Comparison of ENCODE assay signal across 14 cellular contexts in genomic region chr20:35981969-35982368, GRCh38.
"Had no signal": no experiment of that assay in that cellular context is flagged by ENCODE, and none has a peak within 500 bp of the region (broad histone marks: within the 10 kb centered on the region; RNA-seq: fewer than 3 reads in every experiment).

No MANE protein-coding gene starts in this region.

- H3K36me3 ChIP-seq: cardiac muscle cell had no signal

- H3K27ac ChIP-seq: cardiac muscle cell, dorsolateral prefrontal cortex had no signal

- H3K4me3 Mint-ChIP-seq: activated CD8-positive, alpha-beta T cell treated with anti-CD3 and anti-CD28 coated beads, Interleukin-2, amount 10 ng/mL, durations not matched to agents 7 days and 5 days; nephron; stimulated activated memory B cell treated with anti-CD40 and anti-IgM and Interleukin-4, amounts not matched to agents 10 μg/mL and 1 μg/mL and 100 μg/mL, for 72 hours had no signal

- H3K27ac Mint-ChIP-seq: activated CD8-positive, alpha-beta T cell treated with anti-CD3 and anti-CD28 coated beads, Interleukin-2, amount 10 ng/mL, durations not matched to agents 7 days and 5 days; nephron; stimulated activated memory B cell treated with anti-CD40 and anti-IgM and Interleukin-4, amounts not matched to agents 10 μg/mL and 1 μg/mL and 100 μg/mL, for 72 hours had no signal

- H3K9me3 Mint-ChIP-seq: activated naive CD4-positive, alpha-beta T cell treated with anti-CD3 and anti-CD28 coated beads, Interleukin-2, amount 50 U/mL, for 72 hours; nephron; stimulated activated memory B cell treated with anti-CD40 and anti-IgM and Interleukin-4, amounts not matched to agents 10 μg/mL and 1 μg/mL and 100 μg/mL, for 72 hours had no signal

- DNase-seq: activated CD4-positive, alpha-beta T cell treated with anti-CD3 and anti-CD28 coated beads for 4 hours; activated CD8-positive, alpha-beta memory T cell treated with anti-CD3 and anti-CD28 coated beads, Interleukin-2, amount 50 U/mL, for 4 hours; activated CD8-positive, alpha-beta T cell treated with anti-CD3 and anti-CD28 coated beads, Interleukin-2, amount 10 ng/mL, durations not matched to agents 7 days and 5 days; activated effector memory CD4-positive, alpha-beta T cell treated with anti-CD3 and anti-CD28 coated beads, Interleukin-2, amount 50 U/mL, for 16 hours; activated T-cell treated with anti-CD3 and anti-CD28 coated beads, Interleukin-2, amount 50 U/mL, for 48 hours; dorsolateral prefrontal cortex; kidney glomerular epithelial cell; nucleus accumbens; posterior cingulate gyrus; stimulated activated CD4-positive, alpha-beta T cell treated with anti-CD3 and anti-CD28 coated beads, Interleukin-2, amount 100 ng/mL, for 48 hours had no signal

- H3K27me3 ChIP-seq: cardiac muscle cell, dorsolateral prefrontal cortex had no signal

- H3K4me1 Mint-ChIP-seq: nephron; stimulated activated memory B cell treated with anti-CD40 and anti-IgM and Interleukin-4, amounts not matched to agents 10 μg/mL and 1 μg/mL and 100 μg/mL, for 72 hours had no signal

- H3K4me3 ChIP-seq: cardiac muscle cell, dorsolateral prefrontal cortex had no signal

- ATAC-seq: activated CD8-positive, alpha-beta T cell treated with anti-CD3 and anti-CD28 coated beads, Interleukin-2, amount 10 ng/mL, durations not matched to agents 7 days and 5 days; activated naive CD4-positive, alpha-beta T cell treated with anti-CD3 and anti-CD28 coated beads, Interleukin-2, amount 50 U/mL, for 72 hours; stimulated activated memory B cell treated with anti-CD40 and anti-IgM and Interleukin-4, amounts not matched to agents 10 μg/mL and 1 μg/mL and 100 μg/mL, for 72 hours had no signal

- H3K36me3 Mint-ChIP-seq: activated naive CD4-positive, alpha-beta T cell treated with anti-CD3 and anti-CD28 coated beads, Interleukin-2, amount 50 U/mL, for 72 hours; stimulated activated memory B cell treated with anti-CD40 and anti-IgM and Interleukin-4, amounts not matched to agents 10 μg/mL and 1 μg/mL and 100 μg/mL, for 72 hours had no signal
